In the genomic region with DNA sequence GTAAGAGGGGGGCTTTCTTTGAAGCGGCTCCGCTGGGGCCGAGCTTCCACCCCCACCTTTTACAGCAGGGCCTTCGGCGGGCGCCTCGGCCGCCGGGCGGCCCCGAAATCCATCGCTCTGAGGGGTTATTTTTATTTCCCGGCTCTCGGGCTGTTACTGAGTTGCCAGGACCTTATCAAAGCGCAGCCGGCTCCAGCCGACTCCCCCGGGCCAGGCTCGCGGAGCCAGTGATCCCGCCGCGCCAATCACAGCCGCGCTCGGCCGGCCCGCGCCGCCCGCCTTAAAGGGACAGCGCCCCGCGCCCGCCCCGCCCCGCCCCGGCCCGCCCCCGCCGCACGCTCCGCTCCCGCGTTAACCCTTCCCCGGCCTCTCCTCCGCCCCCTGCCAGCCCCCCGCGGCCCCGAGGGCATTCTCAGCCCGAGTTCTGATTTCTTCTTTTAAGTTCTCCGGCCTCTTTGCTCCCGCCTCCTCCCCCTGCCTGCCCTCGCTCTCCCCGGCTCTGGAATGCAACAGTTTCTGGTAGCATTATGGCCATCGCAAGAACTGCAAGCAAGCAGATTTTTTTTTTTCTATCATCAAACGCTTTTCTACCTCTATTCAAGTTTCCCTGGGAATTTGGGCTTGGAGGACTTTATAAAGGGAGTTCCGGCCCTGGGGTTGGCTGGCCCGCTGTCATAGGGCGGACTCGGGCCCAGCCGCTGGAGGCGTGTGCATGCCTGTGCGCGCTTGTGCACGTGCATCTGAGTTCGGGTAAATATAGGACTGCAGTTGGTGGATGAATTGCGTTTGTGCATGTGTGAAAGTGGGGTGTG, we compare ENCODE assay signal across 1 cellular context.
TF ChIP-seq lines count a peak whose summit lies in the region.

A gene with protein sequence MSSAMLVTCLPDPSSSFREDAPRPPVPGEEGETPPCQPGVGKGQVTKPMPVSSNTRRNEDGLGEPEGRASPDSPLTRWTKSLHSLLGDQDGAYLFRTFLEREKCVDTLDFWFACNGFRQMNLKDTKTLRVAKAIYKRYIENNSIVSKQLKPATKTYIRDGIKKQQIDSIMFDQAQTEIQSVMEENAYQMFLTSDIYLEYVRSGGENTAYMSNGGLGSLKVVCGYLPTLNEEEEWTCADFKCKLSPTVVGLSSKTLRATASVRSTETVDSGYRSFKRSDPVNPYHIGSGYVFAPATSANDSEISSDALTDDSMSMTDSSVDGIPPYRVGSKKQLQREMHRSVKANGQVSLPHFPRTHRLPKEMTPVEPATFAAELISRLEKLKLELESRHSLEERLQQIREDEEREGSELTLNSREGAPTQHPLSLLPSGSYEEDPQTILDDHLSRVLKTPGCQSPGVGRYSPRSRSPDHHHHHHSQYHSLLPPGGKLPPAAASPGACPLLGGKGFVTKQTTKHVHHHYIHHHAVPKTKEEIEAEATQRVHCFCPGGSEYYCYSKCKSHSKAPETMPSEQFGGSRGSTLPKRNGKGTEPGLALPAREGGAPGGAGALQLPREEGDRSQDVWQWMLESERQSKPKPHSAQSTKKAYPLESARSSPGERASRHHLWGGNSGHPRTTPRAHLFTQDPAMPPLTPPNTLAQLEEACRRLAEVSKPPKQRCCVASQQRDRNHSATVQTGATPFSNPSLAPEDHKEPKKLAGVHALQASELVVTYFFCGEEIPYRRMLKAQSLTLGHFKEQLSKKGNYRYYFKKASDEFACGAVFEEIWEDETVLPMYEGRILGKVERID (minus strand): TSS at position 255 of the 812 bp plus-strand sequence. CDS start 3,028 bp downstream, outside the sequence.

TF ChIP-seq in HepG2, 621 proteins besides CTCF, POLR2A, EP300 and RAD21 (continued from another document and continues in another):
- TF ChIP-seq, protein P1, sequence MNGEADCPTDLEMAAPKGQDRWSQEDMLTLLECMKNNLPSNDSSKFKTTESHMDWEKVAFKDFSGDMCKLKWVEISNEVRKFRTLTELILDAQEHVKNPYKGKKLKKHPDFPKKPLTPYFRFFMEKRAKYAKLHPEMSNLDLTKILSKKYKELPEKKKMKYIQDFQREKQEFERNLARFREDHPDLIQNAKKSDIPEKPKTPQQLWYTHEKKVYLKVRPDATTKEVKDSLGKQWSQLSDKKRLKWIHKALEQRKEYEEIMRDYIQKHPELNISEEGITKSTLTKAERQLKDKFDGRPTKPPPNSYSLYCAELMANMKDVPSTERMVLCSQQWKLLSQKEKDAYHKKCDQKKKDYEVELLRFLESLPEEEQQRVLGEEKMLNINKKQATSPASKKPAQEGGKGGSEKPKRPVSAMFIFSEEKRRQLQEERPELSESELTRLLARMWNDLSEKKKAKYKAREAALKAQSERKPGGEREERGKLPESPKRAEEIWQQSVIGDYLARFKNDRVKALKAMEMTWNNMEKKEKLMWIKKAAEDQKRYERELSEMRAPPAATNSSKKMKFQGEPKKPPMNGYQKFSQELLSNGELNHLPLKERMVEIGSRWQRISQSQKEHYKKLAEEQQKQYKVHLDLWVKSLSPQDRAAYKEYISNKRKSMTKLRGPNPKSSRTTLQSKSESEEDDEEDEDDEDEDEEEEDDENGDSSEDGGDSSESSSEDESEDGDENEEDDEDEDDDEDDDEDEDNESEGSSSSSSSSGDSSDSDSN (CRISPR knock-in tag; IDR thresholded peaks at IDR 0.05), result no peak; the same call in none of the 2 replicates
- TF ChIP-seq ZNF563 (CRISPR knock-in tag; IDR thresholded peaks at IDR 0.05), result peak; percentile 97
- TF ChIP-seq GTF3A (CRISPR knock-in tag; conservative IDR thresholded peaks at IDR 0.05), result no peak; the same call in 1 of the 2 replicates
- peak; percentile 97 for TF ChIP-seq GFI1 (CRISPR knock-in tag; IDR thresholded peaks at IDR 0.05; ENCODE audit: borderline replicate concordance)
- peak; percentile 97 for TF ChIP-seq TEAD2 (CRISPR knock-in tag; IDR thresholded peaks at IDR 0.05)
- TF ChIP-seq ZMAT3 (CRISPR knock-in tag; conservative IDR thresholded peaks at IDR 0.05), result peak; percentile 98
- TF ChIP-seq MTF1 (CRISPR knock-in tag; IDR thresholded peaks at IDR 0.05), result peak; percentile 96
- peak; percentile 75 for TF ChIP-seq ZNF292 (CRISPR knock-in tag; IDR thresholded peaks at IDR 0.05; ENCODE audit: borderline replicate concordance, low read depth)
- TF ChIP-seq, protein P2, sequence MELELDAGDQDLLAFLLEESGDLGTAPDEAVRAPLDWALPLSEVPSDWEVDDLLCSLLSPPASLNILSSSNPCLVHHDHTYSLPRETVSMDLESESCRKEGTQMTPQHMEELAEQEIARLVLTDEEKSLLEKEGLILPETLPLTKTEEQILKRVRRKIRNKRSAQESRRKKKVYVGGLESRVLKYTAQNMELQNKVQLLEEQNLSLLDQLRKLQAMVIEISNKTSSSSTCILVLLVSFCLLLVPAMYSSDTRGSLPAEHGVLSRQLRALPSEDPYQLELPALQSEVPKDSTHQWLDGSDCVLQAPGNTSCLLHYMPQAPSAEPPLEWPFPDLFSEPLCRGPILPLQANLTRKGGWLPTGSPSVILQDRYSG (CRISPR knock-in tag; IDR thresholded peaks at IDR 0.05), result peak; percentile 98; the same call in 1 of the 2 replicates
- TF ChIP-seq YEATS4 (CRISPR knock-in tag; IDR thresholded peaks at IDR 0.05; ENCODE audit: borderline replicate concordance), result peak; percentile 71; the same call in 1 of the 2 replicates
- peak; percentile 92; the same call in 1 of the 2 replicates for TF ChIP-seq KLF13 (CRISPR knock-in tag; IDR thresholded peaks at IDR 0.05)
- TF ChIP-seq FOXK1 (CRISPR knock-in tag; IDR thresholded peaks at IDR 0.05; ENCODE audit: borderline replicate concordance, low read depth), result peak; percentile 66; the same call in 1 of the 2 replicates
- TF ChIP-seq ZNF33B (CRISPR knock-in tag; IDR thresholded peaks at IDR 0.05), result peak; percentile 99
- TF ChIP-seq ZBTB7B (CRISPR knock-in tag; IDR thresholded peaks at IDR 0.05), result peak; percentile 89
- peak; percentile 95; the same call in 1 of the 2 replicates for TF ChIP-seq DNMT1 (CRISPR knock-in tag; IDR thresholded peaks at IDR 0.05)
- TF ChIP-seq, protein P3, sequence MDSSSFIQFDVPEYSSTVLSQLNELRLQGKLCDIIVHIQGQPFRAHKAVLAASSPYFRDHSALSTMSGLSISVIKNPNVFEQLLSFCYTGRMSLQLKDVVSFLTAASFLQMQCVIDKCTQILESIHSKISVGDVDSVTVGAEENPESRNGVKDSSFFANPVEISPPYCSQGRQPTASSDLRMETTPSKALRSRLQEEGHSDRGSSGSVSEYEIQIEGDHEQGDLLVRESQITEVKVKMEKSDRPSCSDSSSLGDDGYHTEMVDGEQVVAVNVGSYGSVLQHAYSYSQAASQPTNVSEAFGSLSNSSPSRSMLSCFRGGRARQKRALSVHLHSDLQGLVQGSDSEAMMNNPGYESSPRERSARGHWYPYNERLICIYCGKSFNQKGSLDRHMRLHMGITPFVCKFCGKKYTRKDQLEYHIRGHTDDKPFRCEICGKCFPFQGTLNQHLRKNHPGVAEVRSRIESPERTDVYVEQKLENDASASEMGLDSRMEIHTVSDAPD (CRISPR knock-in tag; IDR thresholded peaks at IDR 0.05), result peak; percentile 62; the same call in 1 of the 2 replicates
- TF ChIP-seq FOSL1 (CRISPR knock-in tag; IDR thresholded peaks at IDR 0.05; ENCODE audit: borderline replicate concordance), result peak; percentile 57; the same call in 1 of the 2 replicates
- TF ChIP-seq, protein P4, sequence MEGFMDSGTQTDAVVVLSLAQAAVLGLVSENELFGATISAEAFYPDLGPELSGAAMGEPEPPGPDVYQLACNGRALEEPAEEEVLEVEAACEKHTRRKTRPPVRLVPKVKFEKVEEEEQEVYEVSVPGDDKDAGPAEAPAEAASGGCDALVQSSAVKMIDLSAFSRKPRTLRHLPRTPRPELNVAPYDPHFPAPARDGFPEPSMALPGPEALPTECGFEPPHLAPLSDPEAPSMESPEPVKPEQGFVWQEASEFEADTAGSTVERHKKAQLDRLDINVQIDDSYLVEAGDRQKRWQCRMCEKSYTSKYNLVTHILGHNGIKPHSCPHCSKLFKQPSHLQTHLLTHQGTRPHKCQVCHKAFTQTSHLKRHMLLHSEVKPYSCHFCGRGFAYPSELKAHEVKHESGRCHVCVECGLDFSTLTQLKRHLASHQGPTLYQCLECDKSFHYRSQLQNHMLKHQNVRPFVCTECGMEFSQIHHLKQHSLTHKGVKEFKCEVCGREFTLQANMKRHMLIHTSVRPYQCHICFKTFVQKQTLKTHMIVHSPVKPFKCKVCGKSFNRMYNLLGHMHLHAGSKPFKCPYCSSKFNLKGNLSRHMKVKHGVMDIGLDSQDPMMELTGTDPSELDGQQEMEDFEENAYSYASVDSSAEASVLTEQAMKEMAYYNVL (CRISPR knock-in tag; IDR thresholded peaks at IDR 0.05; ENCODE audit: borderline replicate concordance), result no peak; the same call in 1 of the 2 replicates
- TF ChIP-seq CCAR2 (optimal IDR thresholded peaks at IDR 0.05; ENCODE audit: low read depth, low read length), result no peak
- peak; percentile 93 for TF ChIP-seq SMYD3 (CRISPR knock-in tag; IDR thresholded peaks at IDR 0.05)
- no peak for TF ChIP-seq NFE2L1 (CRISPR knock-in tag; IDR thresholded peaks at IDR 0.05; ENCODE audit: borderline replicate concordance)
- no peak for TF ChIP-seq KDM6A (CRISPR knock-in tag; IDR thresholded peaks at IDR 0.05; ENCODE audit: low read depth)
- TF ChIP-seq FOXJ3 (CRISPR knock-in tag; IDR thresholded peaks at IDR 0.05; ENCODE audit: borderline replicate concordance), result peak; percentile 76
- TF ChIP-seq, protein P5, sequence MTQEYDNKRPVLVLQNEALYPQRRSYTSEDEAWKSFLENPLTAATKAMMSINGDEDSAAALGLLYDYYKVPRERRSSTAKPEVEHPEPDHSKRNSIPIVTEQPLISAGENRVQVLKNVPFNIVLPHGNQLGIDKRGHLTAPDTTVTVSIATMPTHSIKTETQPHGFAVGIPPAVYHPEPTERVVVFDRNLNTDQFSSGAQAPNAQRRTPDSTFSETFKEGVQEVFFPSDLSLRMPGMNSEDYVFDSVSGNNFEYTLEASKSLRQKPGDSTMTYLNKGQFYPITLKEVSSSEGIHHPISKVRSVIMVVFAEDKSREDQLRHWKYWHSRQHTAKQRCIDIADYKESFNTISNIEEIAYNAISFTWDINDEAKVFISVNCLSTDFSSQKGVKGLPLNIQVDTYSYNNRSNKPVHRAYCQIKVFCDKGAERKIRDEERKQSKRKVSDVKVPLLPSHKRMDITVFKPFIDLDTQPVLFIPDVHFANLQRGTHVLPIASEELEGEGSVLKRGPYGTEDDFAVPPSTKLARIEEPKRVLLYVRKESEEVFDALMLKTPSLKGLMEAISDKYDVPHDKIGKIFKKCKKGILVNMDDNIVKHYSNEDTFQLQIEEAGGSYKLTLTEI (CRISPR knock-in tag; conservative IDR thresholded peaks at IDR 0.05), result no peak; the same call in 1 of the 2 replicates
- TF ChIP-seq NFKB2 (CRISPR knock-in tag; IDR thresholded peaks at IDR 0.05; ENCODE audit: borderline replicate concordance), result peak; percentile 98
- peak; percentile 97; the same call in 1 of the 2 replicates for TF ChIP-seq ZNF547 (CRISPR knock-in tag; IDR thresholded peaks at IDR 0.05)
- no peak for TF ChIP-seq ZNF7 (CRISPR knock-in tag; IDR thresholded peaks at IDR 0.05)
- TF ChIP-seq FOXA3 (CRISPR knock-in tag; IDR thresholded peaks at IDR 0.05), result peak; percentile 74
- TF ChIP-seq, protein P6, sequence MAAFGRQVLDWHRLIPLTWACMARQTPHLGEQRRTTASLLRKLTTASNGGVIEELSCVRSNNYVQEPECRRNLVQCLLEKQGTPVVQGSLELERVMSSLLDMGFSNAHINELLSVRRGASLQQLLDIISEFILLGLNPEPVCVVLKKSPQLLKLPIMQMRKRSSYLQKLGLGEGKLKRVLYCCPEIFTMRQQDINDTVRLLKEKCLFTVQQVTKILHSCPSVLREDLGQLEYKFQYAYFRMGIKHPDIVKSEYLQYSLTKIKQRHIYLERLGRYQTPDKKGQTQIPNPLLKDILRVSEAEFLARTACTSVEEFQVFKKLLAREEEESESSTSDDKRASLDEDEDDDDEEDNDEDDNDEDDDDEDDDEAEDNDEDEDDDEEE (CRISPR knock-in tag; IDR thresholded peaks at IDR 0.05), result peak; percentile 99
- TF ChIP-seq, protein P7, sequence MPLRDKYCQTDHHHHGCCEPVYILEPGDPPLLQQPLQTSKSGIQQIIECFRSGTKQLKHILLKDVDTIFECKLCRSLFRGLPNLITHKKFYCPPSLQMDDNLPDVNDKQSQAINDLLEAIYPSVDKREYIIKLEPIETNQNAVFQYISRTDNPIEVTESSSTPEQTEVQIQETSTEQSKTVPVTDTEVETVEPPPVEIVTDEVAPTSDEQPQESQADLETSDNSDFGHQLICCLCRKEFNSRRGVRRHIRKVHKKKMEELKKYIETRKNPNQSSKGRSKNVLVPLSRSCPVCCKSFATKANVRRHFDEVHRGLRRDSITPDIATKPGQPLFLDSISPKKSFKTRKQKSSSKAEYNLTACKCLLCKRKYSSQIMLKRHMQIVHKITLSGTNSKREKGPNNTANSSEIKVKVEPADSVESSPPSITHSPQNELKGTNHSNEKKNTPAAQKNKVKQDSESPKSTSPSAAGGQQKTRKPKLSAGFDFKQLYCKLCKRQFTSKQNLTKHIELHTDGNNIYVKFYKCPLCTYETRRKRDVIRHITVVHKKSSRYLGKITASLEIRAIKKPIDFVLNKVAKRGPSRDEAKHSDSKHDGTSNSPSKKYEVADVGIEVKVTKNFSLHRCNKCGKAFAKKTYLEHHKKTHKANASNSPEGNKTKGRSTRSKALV (CRISPR knock-in tag; IDR thresholded peaks at IDR 0.05), result peak; percentile 83
- TF ChIP-seq, protein P8, sequence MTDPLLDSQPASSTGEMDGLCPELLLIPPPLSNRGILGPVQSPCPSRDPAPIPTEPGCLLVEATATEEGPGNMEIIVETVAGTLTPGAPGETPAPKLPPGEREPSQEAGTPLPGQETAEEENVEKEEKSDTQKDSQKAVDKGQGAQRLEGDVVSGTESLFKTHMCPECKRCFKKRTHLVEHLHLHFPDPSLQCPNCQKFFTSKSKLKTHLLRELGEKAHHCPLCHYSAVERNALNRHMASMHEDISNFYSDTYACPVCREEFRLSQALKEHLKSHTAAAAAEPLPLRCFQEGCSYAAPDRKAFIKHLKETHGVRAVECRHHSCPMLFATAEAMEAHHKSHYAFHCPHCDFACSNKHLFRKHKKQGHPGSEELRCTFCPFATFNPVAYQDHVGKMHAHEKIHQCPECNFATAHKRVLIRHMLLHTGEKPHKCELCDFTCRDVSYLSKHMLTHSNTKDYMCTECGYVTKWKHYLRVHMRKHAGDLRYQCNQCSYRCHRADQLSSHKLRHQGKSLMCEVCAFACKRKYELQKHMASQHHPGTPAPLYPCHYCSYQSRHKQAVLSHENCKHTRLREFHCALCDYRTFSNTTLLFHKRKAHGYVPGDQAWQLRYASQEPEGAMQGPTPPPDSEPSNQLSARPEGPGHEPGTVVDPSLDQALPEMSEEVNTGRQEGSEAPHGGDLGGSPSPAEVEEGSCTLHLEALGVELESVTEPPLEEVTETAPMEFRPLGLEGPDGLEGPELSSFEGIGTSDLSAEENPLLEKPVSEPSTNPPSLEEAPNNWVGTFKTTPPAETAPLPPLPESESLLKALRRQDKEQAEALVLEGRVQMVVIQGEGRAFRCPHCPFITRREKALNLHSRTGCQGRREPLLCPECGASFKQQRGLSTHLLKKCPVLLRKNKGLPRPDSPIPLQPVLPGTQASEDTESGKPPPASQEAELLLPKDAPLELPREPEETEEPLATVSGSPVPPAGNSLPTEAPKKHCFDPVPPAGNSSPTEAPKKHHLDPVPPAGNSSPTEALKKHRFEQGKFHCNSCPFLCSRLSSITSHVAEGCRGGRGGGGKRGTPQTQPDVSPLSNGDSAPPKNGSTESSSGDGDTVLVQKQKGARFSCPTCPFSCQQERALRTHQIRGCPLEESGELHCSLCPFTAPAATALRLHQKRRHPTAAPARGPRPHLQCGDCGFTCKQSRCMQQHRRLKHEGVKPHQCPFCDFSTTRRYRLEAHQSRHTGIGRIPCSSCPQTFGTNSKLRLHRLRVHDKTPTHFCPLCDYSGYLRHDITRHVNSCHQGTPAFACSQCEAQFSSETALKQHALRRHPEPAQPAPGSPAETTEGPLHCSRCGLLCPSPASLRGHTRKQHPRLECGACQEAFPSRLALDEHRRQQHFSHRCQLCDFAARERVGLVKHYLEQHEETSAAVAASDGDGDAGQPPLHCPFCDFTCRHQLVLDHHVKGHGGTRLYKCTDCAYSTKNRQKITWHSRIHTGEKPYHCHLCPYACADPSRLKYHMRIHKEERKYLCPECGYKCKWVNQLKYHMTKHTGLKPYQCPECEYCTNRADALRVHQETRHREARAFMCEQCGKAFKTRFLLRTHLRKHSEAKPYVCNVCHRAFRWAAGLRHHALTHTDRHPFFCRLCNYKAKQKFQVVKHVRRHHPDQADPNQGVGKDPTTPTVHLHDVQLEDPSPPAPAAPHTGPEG (CRISPR knock-in tag; IDR thresholded peaks at IDR 0.05), result peak; percentile 92
